In genomic region chr16:86180780-86181179, GRCh38 we compare ENCODE assay signal across 1 cellular context.
TF ChIP-seq lines count a peak whose summit lies in the region.

No MANE protein-coding gene starts in this region.

TF ChIP-seq in HepG2, 621 proteins besides CTCF, POLR2A, EP300 and RAD21 (continued from another document):
- TF ChIP-seq, protein P1, sequence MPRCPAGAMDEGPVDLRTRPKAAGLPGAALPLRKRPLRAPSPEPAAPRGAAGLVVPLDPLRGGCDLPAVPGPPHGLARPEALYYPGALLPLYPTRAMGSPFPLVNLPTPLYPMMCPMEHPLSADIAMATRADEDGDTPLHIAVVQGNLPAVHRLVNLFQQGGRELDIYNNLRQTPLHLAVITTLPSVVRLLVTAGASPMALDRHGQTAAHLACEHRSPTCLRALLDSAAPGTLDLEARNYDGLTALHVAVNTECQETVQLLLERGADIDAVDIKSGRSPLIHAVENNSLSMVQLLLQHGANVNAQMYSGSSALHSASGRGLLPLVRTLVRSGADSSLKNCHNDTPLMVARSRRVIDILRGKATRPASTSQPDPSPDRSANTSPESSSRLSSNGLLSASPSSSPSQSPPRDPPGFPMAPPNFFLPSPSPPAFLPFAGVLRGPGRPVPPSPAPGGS (CRISPR knock-in tag; IDR thresholded peaks at IDR 0.05): no peak
- TF ChIP-seq, protein P2, sequence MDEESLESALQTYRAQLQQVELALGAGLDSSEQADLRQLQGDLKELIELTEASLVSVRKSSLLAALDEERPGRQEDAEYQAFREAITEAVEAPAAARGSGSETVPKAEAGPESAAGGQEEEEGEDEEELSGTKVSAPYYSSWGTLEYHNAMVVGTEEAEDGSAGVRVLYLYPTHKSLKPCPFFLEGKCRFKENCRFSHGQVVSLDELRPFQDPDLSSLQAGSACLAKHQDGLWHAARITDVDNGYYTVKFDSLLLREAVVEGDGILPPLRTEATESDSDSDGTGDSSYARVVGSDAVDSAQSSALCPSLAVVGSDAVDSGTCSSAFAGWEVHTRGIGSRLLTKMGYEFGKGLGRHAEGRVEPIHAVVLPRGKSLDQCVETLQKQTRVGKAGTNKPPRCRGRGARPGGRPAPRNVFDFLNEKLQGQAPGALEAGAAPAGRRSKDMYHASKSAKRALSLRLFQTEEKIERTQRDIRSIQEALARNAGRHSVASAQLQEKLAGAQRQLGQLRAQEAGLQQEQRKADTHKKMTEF (CRISPR knock-in tag; IDR thresholded peaks at IDR 0.05): no peak
- TF ChIP-seq ZBTB10 (CRISPR knock-in tag; IDR thresholded peaks at IDR 0.05; ENCODE audit: borderline replicate concordance) (no peak), ZBTB43 (CRISPR knock-in tag; conservative IDR thresholded peaks at IDR 0.05) (no peak)
